In the genomic region with DNA sequence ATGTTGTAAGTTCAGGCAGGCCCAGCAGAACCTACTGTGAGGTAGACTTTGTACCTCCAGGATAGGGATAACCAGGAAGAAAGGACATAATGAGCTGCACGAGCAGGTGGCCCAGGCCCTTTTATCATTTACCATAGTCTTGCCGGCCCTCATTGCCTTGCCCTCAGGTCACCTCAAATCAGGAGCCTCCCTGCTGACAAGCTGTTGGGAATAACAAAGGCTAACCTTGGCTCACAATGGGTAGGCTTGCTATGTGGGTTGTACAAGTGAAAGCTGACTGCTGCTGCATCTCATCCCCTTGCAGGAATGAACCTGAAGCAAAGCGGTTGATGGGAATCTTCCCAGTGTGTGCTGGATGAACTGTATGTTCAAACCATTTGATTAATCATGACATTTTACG, we compare ENCODE assay signal across 28 cellular contexts.
"Had no signal": no experiment of that assay in that cellular context is flagged by ENCODE, and none has a peak within 500 bp of the region (broad histone marks: within the 10 kb centered on the region; RNA-seq: fewer than 3 reads in every experiment).

No MANE protein-coding gene starts in this region.

- H3K27ac Mint-ChIP-seq: activated CD4-positive, alpha-beta T cell treated with anti-CD3 and anti-CD28 coated beads for 36 hours; activated CD4-positive, alpha-beta T cell treated with anti-CD3 and anti-CD28 coated beads, Interleukin-2, amount 10 ng/mL, durations not matched to agents 7 days and 5 days; activated CD8-positive, alpha-beta T cell treated with anti-CD3 and anti-CD28 coated beads, Interleukin-2, amount 10 ng/mL, durations not matched to agents 7 days and 5 days; activated naive CD4-positive, alpha-beta T cell treated with anti-CD3 and anti-CD28 coated beads, Interleukin-2, amount 50 U/mL, for 24 hours; activated T-cell treated with anti-CD3 and anti-CD28 coated beads, Interleukin-2, amount 50 U/mL, for 24 hours; activated T-helper 2 cell treated with anti-CD3 and anti-CD28 coated beads, Interferon-gamma antibody, Interleukin-2, Interleukin-4, amounts not matched to agents 10 μg/mL and 5 μg/mL and 100 μg/mL, durations not matched to agents 14 hours and 24 hours and 36 hours; brain had no signal

- H3K4me3 ChIP-seq: MG63 had no signal

- H3K4me1 Mint-ChIP-seq: activated CD4-positive, alpha-beta T cell treated with anti-CD3 and anti-CD28 coated beads for 36 hours; activated CD4-positive, alpha-beta T cell treated with anti-CD3 and anti-CD28 coated beads, Interleukin-2, amount 10 ng/mL, durations not matched to agents 7 days and 5 days; activated naive CD4-positive, alpha-beta T cell treated with anti-CD3 and anti-CD28 coated beads, Interleukin-2, amount 50 U/mL, for 24 hours; brain had no signal

- ATAC-seq: activated CD4-positive, alpha-beta T cell treated with anti-CD3 and anti-CD28 coated beads for 36 hours; activated CD4-positive, CD25-positive, alpha-beta regulatory T cell treated with anti-CD3 and anti-CD28 coated beads, Interleukin-2, amount 50 U/mL, for 24 hours; activated CD8-positive, alpha-beta T cell treated with anti-CD3 and anti-CD28 coated beads, Interleukin-2, amount 10 ng/mL, durations not matched to agents 7 days and 5 days had no signal

- FAIRE-seq: colon had no signal

- H3K9me3 ChIP-seq: MG63 had no signal

- H3K27me3 ChIP-seq: MG63 had no signal

- H3K9me3 Mint-ChIP-seq: activated CD4-positive, alpha-beta T cell treated with anti-CD3 and anti-CD28 coated beads, Interleukin-2, amount 10 ng/mL, durations not matched to agents 7 days and 5 days; activated naive CD4-positive, alpha-beta T cell treated with anti-CD3 and anti-CD28 coated beads, Interleukin-2, amount 50 U/mL, for 24 hours; activated T-cell treated with anti-CD3 and anti-CD28 coated beads, Interleukin-2, amount 50 U/mL, for 24 hours; activated T-helper 2 cell treated with anti-CD3 and anti-CD28 coated beads, Interferon-gamma antibody, Interleukin-2, Interleukin-4, amounts not matched to agents 10 μg/mL and 5 μg/mL and 100 μg/mL, durations not matched to agents 14 hours and 24 hours and 36 hours had no signal

- H3K4me3 Mint-ChIP-seq: activated CD4-positive, alpha-beta T cell treated with anti-CD3 and anti-CD28 coated beads for 36 hours; activated CD4-positive, alpha-beta T cell treated with anti-CD3 and anti-CD28 coated beads, Interleukin-2, amount 10 ng/mL, durations not matched to agents 7 days and 5 days; activated CD8-positive, alpha-beta T cell treated with anti-CD3 and anti-CD28 coated beads, Interleukin-2, amount 10 ng/mL, durations not matched to agents 7 days and 5 days; activated naive CD4-positive, alpha-beta T cell treated with anti-CD3 and anti-CD28 coated beads, Interleukin-2, amount 50 U/mL, for 24 hours; activated T-cell treated with anti-CD3 and anti-CD28 coated beads, Interleukin-2, amount 50 U/mL, for 24 hours; brain had no signal

- H3K36me3 ChIP-seq: MG63 had no signal

- DNase-seq: activated CD4-positive, alpha-beta T cell treated with anti-CD3 and anti-CD28 coated beads for 36 hours; activated CD4-positive, alpha-beta T cell treated with anti-CD3 and anti-CD28 coated beads, Interleukin-2, amount 10 ng/mL, durations not matched to agents 7 days and 5 days; activated CD4-positive, alpha-beta T cell treated with anti-CD3 and anti-CD28 coated beads, Interleukin-2, amount 50 U/mL, for 48 hours; activated CD8-positive, alpha-beta T cell treated with anti-CD3 and anti-CD28 coated beads, Interleukin-2, amount 10 ng/mL, durations not matched to agents 7 days and 5 days; activated gamma-delta T cell; activated naive CD4-positive, alpha-beta T cell treated with Interleukin-2 at 50 U/mL for 16 hours; activated T-cell treated with anti-CD3 and anti-CD28 coated beads, Interleukin-2, amount 50 U/mL, for 24 hours; anterior cingulate cortex; central memory CD4-positive, alpha-beta T cell; Kasumi-1; MG63; NCI-H1048; NCI-H1105 treated with DMSO at 0.1 percent for 48 hours; NCI-H1436; NCI-H1694; NCI-H1930; NCI-H2081 treated with DMSO at 0.1 percent for 48 hours; NCI-H226; NCI-H446 treated with DMSO at 0.1 percent for 48 hours; NCI-H524; Right ventricle myocardium superior; SW 1271; T1000 had no signal

- H3K36me3 Mint-ChIP-seq: activated naive CD4-positive, alpha-beta T cell treated with anti-CD3 and anti-CD28 coated beads, Interleukin-2, amount 50 U/mL, for 24 hours; brain had no signal
